Comparison of ENCODE assay signal across 19 cellular contexts in genomic region chr16:58187657-58188430, GRCh38. TPM values are rescaled to one million over a fixed set of nuclear protein-coding genes. Genes with fewer than 3 reads are reported as not detected.
DNase-seq lines count a peak whose midpoint lies in the region; ATAC-seq and TF ChIP-seq lines count a peak whose summit lies in the region.
"Had no signal": no experiment of that assay in that cellular context is flagged by ENCODE, and none has a peak within 500 bp of the region (broad histone marks: within the 10 kb centered on the region; RNA-seq: fewer than 3 reads in every experiment).

No MANE protein-coding gene starts in this region.

- no peak for ATAC-seq in stimulated activated effector memory CD8-positive, alpha-beta T cell treated with anti-CD3 and anti-CD28 coated beads, Interleukin-12 subunit alpha, Interleukin-12 subunit beta, amount 100 ng/mL, for 72 hours

- peaks cover 22% of the 10 kb centered on the region for H3K4me1 Mint-ChIP-seq in activated naive CD4-positive, alpha-beta T cell treated with anti-CD3 and anti-CD28 coated beads, Interleukin-2, amount 10 ng/mL, durations not matched to agents 7 days and 5 days
- peaks cover 4% of the 10 kb centered on the region for H3K4me1 Mint-ChIP-seq in endothelial cell (ENCODE audit: unreplicated experiment)
- H3K4me1 Mint-ChIP-seq in stimulated activated effector memory CD8-positive, alpha-beta T cell treated with anti-CD3 and anti-CD28 coated beads, Interleukin-12 subunit alpha, Interleukin-12 subunit beta, amount 100 ng/mL, for 72 hours = peaks cover 30% of the 10 kb centered on the region
- H3K4me1 Mint-ChIP-seq in activated T-helper 1 cell treated with anti-CD3 and anti-CD28 coated beads, Interleukin-12 subunit alpha, Interleukin-12 subunit beta, Interleukin-2, Interleukin-4 antibody, amounts not matched to agents 30 ng/mL and 10 ng/mL and 1 ng/mL, durations not matched to agents 14 hours and 24 hours and 36 hours (ENCODE audit: low read depth) = peaks cover 37% of the 10 kb centered on the region
- H3K4me1 Mint-ChIP-seq: nephron progenitor cell had no signal

- DNase-seq in activated naive CD4-positive, alpha-beta T cell treated with anti-CD3 and anti-CD28 coated beads, Interleukin-2, amount 10 ng/mL, durations not matched to agents 7 days and 5 days = no peak
- no peak for DNase-seq in activated naive CD4-positive, alpha-beta T cell (lab: John Stamatoyannopoulos, UW)
- no peak for DNase-seq in endothelial cell (ENCODE audit: low spot score)
- peak; percentile 18 to 41 for DNase-seq in lung microvascular endothelial cell (ENCODE audit: low read depth in 2 of 2)
- no peak for DNase-seq in stimulated activated effector memory CD8-positive, alpha-beta T cell treated with anti-CD3 and anti-CD28 coated beads, Interleukin-12 subunit alpha, Interleukin-12 subunit beta, amount 100 ng/mL, for 72 hours (ENCODE audit: low spot score in 2 of 2)
- DNase-seq in medulla oblongata (ENCODE audit: extremely low spot score) = no peak
- DNase-seq in activated T-helper 1 cell treated with anti-CD3 and anti-CD28 coated beads, Interleukin-12 subunit alpha, Interleukin-12 subunit beta, Interleukin-2, Interleukin-4 antibody, amounts not matched to agents 30 ng/mL and 10 ng/mL and 1 ng/mL, durations not matched to agents 14 hours and 24 hours and 36 hours (ENCODE audit: low spot score) = no peak
- no peak for DNase-seq in AG08396 (ENCODE audit: low spot score)
- DNase-seq: activated CD4-positive, alpha-beta T cell treated with anti-CD3 and anti-CD28 coated beads, Interleukin-2, amount 50 U/mL, for 4 hours; activated naive CD4-positive, alpha-beta T cell treated with anti-CD3 and anti-CD28 coated beads, Interleukin-2, amount 50 U/mL, for 16 hours; cortex of kidney; foreskin melanocyte; H7; MG63; NCI-H1417 treated with DMSO at 0.1 percent for 48 hours; NCI-H774; nephron progenitor cell; posterior cingulate gyrus; stimulated activated CD4-positive, alpha-beta T cell treated with anti-CD3 and anti-CD28 coated beads, Interleukin-12 subunit alpha, Interleukin-12 subunit beta, amount 100 ng/mL, for 4 hours had no signal

- no peaks in the 10 kb centered on the region for H3K9me3 Mint-ChIP-seq in activated naive CD4-positive, alpha-beta T cell treated with anti-CD3 and anti-CD28 coated beads, Interleukin-2, amount 10 ng/mL, durations not matched to agents 7 days and 5 days
- no peaks in the 10 kb centered on the region for H3K9me3 Mint-ChIP-seq in endothelial cell (ENCODE audit: unreplicated experiment)
- H3K9me3 Mint-ChIP-seq in stimulated activated effector memory CD8-positive, alpha-beta T cell treated with anti-CD3 and anti-CD28 coated beads, Interleukin-12 subunit alpha, Interleukin-12 subunit beta, amount 100 ng/mL, for 72 hours = no peaks in the 10 kb centered on the region
- H3K9me3 Mint-ChIP-seq in activated T-helper 1 cell treated with anti-CD3 and anti-CD28 coated beads, Interleukin-12 subunit alpha, Interleukin-12 subunit beta, Interleukin-2, Interleukin-4 antibody, amounts not matched to agents 30 ng/mL and 10 ng/mL and 1 ng/mL, durations not matched to agents 14 hours and 24 hours and 36 hours = no peaks in the 10 kb centered on the region
- H3K9me3 Mint-ChIP-seq: nephron progenitor cell had no signal

- intact Hi-C loops in activated T-helper 1 cell treated with anti-CD3 and anti-CD28 coated beads, Interleukin-12 subunit alpha, Interleukin-12 subunit beta, Interleukin-2, Interleukin-4 antibody, amounts not matched to agents 30 ng/mL and 10 ng/mL and 1 ng/mL, durations not matched to agents 14 hours and 24 hours and 36 hours (cut with micrococcal nuclease) = no loop called here

- H3K27me3 Mint-ChIP-seq in activated naive CD4-positive, alpha-beta T cell treated with anti-CD3 and anti-CD28 coated beads, Interleukin-2, amount 10 ng/mL, durations not matched to agents 7 days and 5 days = no peaks in the 10 kb centered on the region
- H3K27me3 Mint-ChIP-seq in endothelial cell (ENCODE audit: unreplicated experiment) = peaks cover 2% of the 10 kb centered on the region
- no peaks in the 10 kb centered on the region for H3K27me3 Mint-ChIP-seq in activated T-helper 1 cell treated with anti-CD3 and anti-CD28 coated beads, Interleukin-12 subunit alpha, Interleukin-12 subunit beta, Interleukin-2, Interleukin-4 antibody, amounts not matched to agents 30 ng/mL and 10 ng/mL and 1 ng/mL, durations not matched to agents 14 hours and 24 hours and 36 hours (ENCODE audit: insufficient read depth)

- peaks cover 64% of the 10 kb centered on the region for H3K36me3 Mint-ChIP-seq in activated naive CD4-positive, alpha-beta T cell treated with anti-CD3 and anti-CD28 coated beads, Interleukin-2, amount 10 ng/mL, durations not matched to agents 7 days and 5 days
- H3K36me3 Mint-ChIP-seq in endothelial cell (ENCODE audit: low read depth, unreplicated experiment) = peaks cover 39% of the 10 kb centered on the region
- H3K36me3 Mint-ChIP-seq in stimulated activated effector memory CD8-positive, alpha-beta T cell treated with anti-CD3 and anti-CD28 coated beads, Interleukin-12 subunit alpha, Interleukin-12 subunit beta, amount 100 ng/mL, for 72 hours = peaks cover 100% of the 10 kb centered on the region
- peaks cover 66% of the 10 kb centered on the region for H3K36me3 Mint-ChIP-seq in activated T-helper 1 cell treated with anti-CD3 and anti-CD28 coated beads, Interleukin-12 subunit alpha, Interleukin-12 subunit beta, Interleukin-2, Interleukin-4 antibody, amounts not matched to agents 30 ng/mL and 10 ng/mL and 1 ng/mL, durations not matched to agents 14 hours and 24 hours and 36 hours (ENCODE audit: low read depth)

- H3K4me3 Mint-ChIP-seq in activated naive CD4-positive, alpha-beta T cell treated with anti-CD3 and anti-CD28 coated beads, Interleukin-2, amount 10 ng/mL, durations not matched to agents 7 days and 5 days = no peak overlapping the region
- H3K4me3 Mint-ChIP-seq in endothelial cell (ENCODE audit: unreplicated experiment) = no peak overlapping the region
- H3K4me3 Mint-ChIP-seq in stimulated activated effector memory CD8-positive, alpha-beta T cell treated with anti-CD3 and anti-CD28 coated beads, Interleukin-12 subunit alpha, Interleukin-12 subunit beta, amount 100 ng/mL, for 72 hours = no peak overlapping the region
- no peak overlapping the region for H3K4me3 Mint-ChIP-seq in activated T-helper 1 cell treated with anti-CD3 and anti-CD28 coated beads, Interleukin-12 subunit alpha, Interleukin-12 subunit beta, Interleukin-2, Interleukin-4 antibody, amounts not matched to agents 30 ng/mL and 10 ng/mL and 1 ng/mL, durations not matched to agents 14 hours and 24 hours and 36 hours
- H3K4me3 Mint-ChIP-seq: nephron progenitor cell had no signal

- H3K27ac Mint-ChIP-seq in activated naive CD4-positive, alpha-beta T cell treated with anti-CD3 and anti-CD28 coated beads, Interleukin-2, amount 10 ng/mL, durations not matched to agents 7 days and 5 days = peak overlapping the region; percentile 15
- peak overlapping the region; percentile 85 for H3K27ac Mint-ChIP-seq in endothelial cell (ENCODE audit: unreplicated experiment)
- H3K27ac Mint-ChIP-seq in stimulated activated effector memory CD8-positive, alpha-beta T cell treated with anti-CD3 and anti-CD28 coated beads, Interleukin-12 subunit alpha, Interleukin-12 subunit beta, amount 100 ng/mL, for 72 hours = peak overlapping the region; percentile 86
- H3K27ac Mint-ChIP-seq in activated T-helper 1 cell treated with anti-CD3 and anti-CD28 coated beads, Interleukin-12 subunit alpha, Interleukin-12 subunit beta, Interleukin-2, Interleukin-4 antibody, amounts not matched to agents 30 ng/mL and 10 ng/mL and 1 ng/mL, durations not matched to agents 14 hours and 24 hours and 36 hours = no peak overlapping the region
- H3K27ac Mint-ChIP-seq: nephron progenitor cell had no signal

- TF ChIP-seq CTCF in endothelial cell (IDR thresholded peaks at IDR 0.05; ENCODE audit: unreplicated experiment) = no peak

- CTCF ChIA-PET in activated naive CD4-positive, alpha-beta T cell treated with anti-CD3 and anti-CD28 coated beads, Interleukin-2, amount 10 ng/mL, durations not matched to agents 7 days and 5 days (lab: Charles Lee) = interaction anchor here (0.6 to 2.1 kb wide), 2 partner anchors 9 to 545 kb away, joined by 3 to 7 read pairs; no protein-coding TSS in a partner anchor

RNA-seq across cellular contexts. Expression of gene CSNK2A2, which starts 10.1 kb away (rescaled TPM):
- total RNA-seq in endothelial cell (ENCODE audit: unreplicated experiment) = 149 TPM
- total RNA-seq in lung microvascular endothelial cell = 21.6 and 26.6 TPM in 2 replicates
- 93.1 and 99.6 TPM in 2 replicates for total RNA-seq in activated T-helper 1 cell treated with anti-CD3 and anti-CD28 coated beads, Interleukin-12 subunit alpha, Interleukin-12 subunit beta, Interleukin-2, Interleukin-4 antibody, amounts not matched to agents 30 ng/mL and 10 ng/mL and 1 ng/mL, durations not matched to agents 14 hours and 24 hours and 36 hours

RNA-seq across cellular contexts. Expression of gene CFAP20, which starts 58.7 kb away (rescaled TPM):
- total RNA-seq in endothelial cell (ENCODE audit: unreplicated experiment) = 89.7 TPM
- total RNA-seq in lung microvascular endothelial cell = 44.5 and 52.6 TPM in 2 replicates
- total RNA-seq in activated T-helper 1 cell treated with anti-CD3 and anti-CD28 coated beads, Interleukin-12 subunit alpha, Interleukin-12 subunit beta, Interleukin-2, Interleukin-4 antibody, amounts not matched to agents 30 ng/mL and 10 ng/mL and 1 ng/mL, durations not matched to agents 14 hours and 24 hours and 36 hours = 64.9 and 65.2 TPM in 2 replicates

Comparison
In these comparisons a context has a peak if more than half of its experiments do, and no peak if none do; other contexts are left out.
1. DNase-seq: peak in lung microvascular endothelial cell (2 of 2); none in activated naive CD4-positive, alpha-beta T cell treated with anti-CD3 and anti-CD28 coated beads, Interleukin-2, amount 10 ng/mL, durations not matched to agents 7 days and 5 days (single experiment), activated naive CD4-positive, alpha-beta T cell (0 of 4), endothelial cell (single experiment), stimulated activated effector memory CD8-positive, alpha-beta T cell treated with anti-CD3 and anti-CD28 coated beads, Interleukin-12 subunit alpha, Interleukin-12 subunit beta, amount 100 ng/mL, for 72 hours (0 of 2), medulla oblongata (single experiment), activated T-helper 1 cell treated with anti-CD3 and anti-CD28 coated beads, Interleukin-12 subunit alpha, Interleukin-12 subunit beta, Interleukin-2, Interleukin-4 antibody, amounts not matched to agents 30 ng/mL and 10 ng/mL and 1 ng/mL, durations not matched to agents 14 hours and 24 hours and 36 hours (single experiment) and AG08396 (single experiment).